2 cellular contexts compared by ENCODE assay signal in genomic region chr20:33694666-33695065, GRCh38.
TF ChIP-seq lines count a peak whose summit lies in the region.

No MANE protein-coding gene starts in this region.

TF ChIP-seq in HEK293, 187 proteins besides CTCF, POLR2A, EP300 and RAD21:
- TF ChIP-seq ZNF585B (tag by site-specific recombination; IDR thresholded peaks at IDR 0.05) (peak; percentile 44; the same call in 1 of the 2 replicates), ZNF843 (tag by site-specific recombination; IDR thresholded peaks at IDR 0.05) (no peak)

TF ChIP-seq in H1, 55 proteins besides CTCF, POLR2A, EP300 and RAD21:
- TF ChIP-seq MAX (IDR thresholded peaks at IDR 0.05) (peak; percentile 32; the same call in 1 of the 2 replicates), CBX8 (IDR thresholded peaks at IDR 0.05; ENCODE audit: borderline replicate concordance, low read depth, low read length) (no peak), E2F6 (IDR thresholded peaks at IDR 0.05) (peak; percentile 47; the same call in 1 of the 2 replicates)
